ENCODE assay signal across 10 cellular contexts in the genomic region with DNA sequence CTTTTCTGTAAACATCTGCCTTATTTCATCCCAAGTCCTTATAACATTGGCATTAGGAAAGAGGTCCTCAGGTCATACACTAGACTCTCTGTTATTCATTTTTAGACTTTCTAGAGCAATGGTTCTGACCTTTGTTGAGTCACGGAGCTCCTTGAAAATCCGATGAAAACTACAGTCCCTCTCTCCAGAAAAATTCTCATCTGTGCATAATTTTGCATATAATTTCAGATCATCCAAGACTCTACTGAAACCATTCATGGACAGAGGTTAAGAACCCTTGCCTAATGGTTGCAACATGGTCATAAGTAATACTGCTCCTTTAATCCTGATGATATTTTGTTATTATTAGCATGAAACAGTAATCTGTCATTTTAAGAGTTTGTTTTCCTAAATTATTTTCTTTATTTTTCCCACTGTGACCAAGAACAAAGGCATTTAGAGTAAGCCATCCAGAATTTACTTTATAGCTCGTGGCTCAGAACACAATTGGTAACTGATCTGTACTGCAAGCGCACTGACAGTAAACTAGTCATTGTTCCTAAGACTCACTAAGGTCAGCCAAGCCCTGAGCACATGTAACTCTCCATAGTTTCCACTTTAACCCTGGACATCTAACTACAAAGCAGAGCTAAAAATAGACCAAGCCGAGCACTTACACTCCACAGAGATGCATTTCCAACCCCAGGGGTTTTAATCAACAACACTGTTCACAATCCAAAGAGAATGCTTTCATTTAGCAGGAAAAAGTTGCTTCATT. TPM values are rescaled to one million over a fixed set of nuclear protein-coding genes. Genes with fewer than 3 reads are reported as not detected.
DNase-seq lines count a peak whose midpoint lies in the region; ATAC-seq and TF ChIP-seq lines count a peak whose summit lies in the region.
"Had no signal": no experiment of that assay in that cellular context is flagged by ENCODE, and none has a peak within 500 bp of the region (broad histone marks: within the 10 kb centered on the region; RNA-seq: fewer than 3 reads in every experiment).

No MANE protein-coding gene starts in this region.

- no peak overlapping the region for H3K4me3 Mint-ChIP-seq in activated naive CD8-positive, alpha-beta T cell treated with anti-CD3 and anti-CD28 coated beads for 36 hours
- no peak overlapping the region for H3K4me3 Mint-ChIP-seq in activated naive CD8-positive, alpha-beta T cell treated with anti-CD3 and anti-CD28 coated beads, Interleukin-2, amount 50 U/mL, for 24 hours
- peak overlapping the region; percentile 42 for H3K4me3 Mint-ChIP-seq in type B pancreatic cell

- TF ChIP-seq CTCF in fibroblast of mammary gland (conservative IDR thresholded peaks at IDR 0.05; ENCODE audit: control insufficient read depth, insufficient read depth, low read depth, low read length) (no peak), type B pancreatic cell (conservative IDR thresholded peaks at IDR 0.05) (no peak)

- no peak for ATAC-seq in activated naive CD8-positive, alpha-beta T cell treated with anti-CD3 and anti-CD28 coated beads, Interleukin-2, amount 50 U/mL, for 24 hours
- ATAC-seq in HG02763 (IDR thresholded peaks at IDR 0.05; ENCODE audit: unreplicated experiment): no peak

- H3K9me3 Mint-ChIP-seq in activated naive CD8-positive, alpha-beta T cell treated with anti-CD3 and anti-CD28 coated beads for 36 hours: no peaks in the 10 kb centered on the region
- no peaks in the 10 kb centered on the region for H3K9me3 Mint-ChIP-seq in activated naive CD8-positive, alpha-beta T cell treated with anti-CD3 and anti-CD28 coated beads, Interleukin-2, amount 50 U/mL, for 24 hours
- no peaks in the 10 kb centered on the region for H3K9me3 Mint-ChIP-seq in type B pancreatic cell

- H3K27me3 Mint-ChIP-seq in activated naive CD8-positive, alpha-beta T cell treated with anti-CD3 and anti-CD28 coated beads for 36 hours: no peaks in the 10 kb centered on the region
- H3K27me3 Mint-ChIP-seq in activated naive CD8-positive, alpha-beta T cell treated with anti-CD3 and anti-CD28 coated beads, Interleukin-2, amount 50 U/mL, for 24 hours: no peaks in the 10 kb centered on the region
- H3K27me3 Mint-ChIP-seq in type B pancreatic cell: no peaks in the 10 kb centered on the region

- no peak overlapping the region for H3K4me3 ChIP-seq in fibroblast of mammary gland (ENCODE audit: control insufficient read depth, low read depth, low read length)

- no peak for DNase-seq in activated naive CD8-positive, alpha-beta T cell treated with anti-CD3 and anti-CD28 coated beads for 36 hours
- DNase-seq in activated naive CD8-positive, alpha-beta T cell treated with anti-CD3 and anti-CD28 coated beads, Interleukin-2, amount 50 U/mL, for 24 hours: no peak
- DNase-seq in fibroblast of mammary gland (ENCODE audit: low read depth) (peak; percentile 73), midbrain (lab: John Stamatoyannopoulos, UW) (peak; percentile 12), type B pancreatic cell (ENCODE audit: extremely low spot score, unreplicated experiment) (no peak), SW 1271 (lab: John Stamatoyannopoulos, UW) (no peak), DMS 273 (lab: John Stamatoyannopoulos, UW; ENCODE audit: unreplicated experiment) (no peak)
- DNase-seq: cerebellar nuclear complex, NCI-H526 had no signal

- peak overlapping the region; percentile 34 for H3K27ac Mint-ChIP-seq in activated naive CD8-positive, alpha-beta T cell treated with anti-CD3 and anti-CD28 coated beads for 36 hours
- H3K27ac Mint-ChIP-seq in activated naive CD8-positive, alpha-beta T cell treated with anti-CD3 and anti-CD28 coated beads, Interleukin-2, amount 50 U/mL, for 24 hours: no peak overlapping the region
- H3K27ac Mint-ChIP-seq in type B pancreatic cell: peak overlapping the region; percentile 50

- H3K4me1 Mint-ChIP-seq in activated naive CD8-positive, alpha-beta T cell treated with anti-CD3 and anti-CD28 coated beads for 36 hours: peaks cover 9% of the 10 kb centered on the region
- H3K4me1 Mint-ChIP-seq in activated naive CD8-positive, alpha-beta T cell treated with anti-CD3 and anti-CD28 coated beads, Interleukin-2, amount 50 U/mL, for 24 hours: peaks cover 18% of the 10 kb centered on the region
- H3K4me1 Mint-ChIP-seq in type B pancreatic cell (ENCODE audit: unreplicated experiment): peaks cover 22% of the 10 kb centered on the region

- H3K36me3 Mint-ChIP-seq in activated naive CD8-positive, alpha-beta T cell treated with anti-CD3 and anti-CD28 coated beads for 36 hours: peaks cover 3% of the 10 kb centered on the region
- H3K36me3 Mint-ChIP-seq in activated naive CD8-positive, alpha-beta T cell treated with anti-CD3 and anti-CD28 coated beads, Interleukin-2, amount 50 U/mL, for 24 hours (ENCODE audit: low read depth): no peaks in the 10 kb centered on the region
- H3K36me3 Mint-ChIP-seq in type B pancreatic cell: no peaks in the 10 kb centered on the region

RNA-seq across cellular contexts. Expression of gene MYOM1, which starts 8.4 kb away (rescaled TPM):
- total RNA-seq in activated naive CD8-positive, alpha-beta T cell treated with anti-CD3 and anti-CD28 coated beads for 36 hours: under 1 TPM; 0.60 to 0.82 TPM
- total RNA-seq in type B pancreatic cell (ENCODE audit: low replicate concordance): 2.0 TPM in 2 replicates

RNA-seq across cellular contexts. Expression of gene MYL12A, which starts 36.2 kb away (rescaled TPM):
- 100 to 1,000 TPM; 316 to 321 TPM for total RNA-seq in activated naive CD8-positive, alpha-beta T cell treated with anti-CD3 and anti-CD28 coated beads for 36 hours
- 219 and 271 TPM in 2 replicates for total RNA-seq in type B pancreatic cell (ENCODE audit: low replicate concordance)

RNA-seq across cellular contexts. Expression of gene MYL12B, which starts 50.5 kb away (rescaled TPM):
- 100 to 1,000 TPM; 234 to 235 TPM for total RNA-seq in activated naive CD8-positive, alpha-beta T cell treated with anti-CD3 and anti-CD28 coated beads for 36 hours
- 211 and 359 TPM in 2 replicates for total RNA-seq in type B pancreatic cell (ENCODE audit: low replicate concordance)

Comparison
In these comparisons a context has a peak if more than half of its experiments do, and no peak if none do; other contexts are left out.
1. DNase-seq: peak in fibroblast of mammary gland (single experiment) and midbrain (single experiment); none in activated naive CD8-positive, alpha-beta T cell treated with anti-CD3 and anti-CD28 coated beads for 36 hours (single experiment), activated naive CD8-positive, alpha-beta T cell treated with anti-CD3 and anti-CD28 coated beads, Interleukin-2, amount 50 U/mL, for 24 hours (single experiment), type B pancreatic cell (single experiment), SW 1271 (0 of 2) and DMS 273 (single experiment).